Comparison of ENCODE assay signal across 8 cellular contexts in genomic region chr3:194879991-194880939, GRCh38.
A peak's percentile ranks its signal among the peaks of the same experiment; 100 is the strongest.
DNase-seq lines count a peak whose midpoint lies in the region; ATAC-seq, FAIRE-seq and TF ChIP-seq lines count a peak whose summit lies in the region.

No MANE protein-coding gene starts in this region.

- H3K27me3 Mint-ChIP-seq in stimulated activated naive CD8-positive, alpha-beta T cell treated with anti-CD3 and anti-CD28 coated beads, Interleukin-15, amount 100 ng/mL, for 72 hours, result no peaks in the 10 kb centered on the region
- peaks cover 11% of the 10 kb centered on the region for H3K27me3 Mint-ChIP-seq in astrocyte (ENCODE audit: low read depth, unreplicated experiment)

- H3K27me3 ChIP-seq in astrocyte (ENCODE audit: insufficient read depth, low read length), result peaks cover 3% of the 10 kb centered on the region
- no peaks in the 10 kb centered on the region for H3K27me3 ChIP-seq in aorta (ENCODE audit: control insufficient read depth in 1 of 2, insufficient read depth in 2 of 2, low read length in 1 of 2)
- H3K27me3 ChIP-seq in MM.1S (replicated peaks; ENCODE audit: insufficient read depth, low read length), result no peaks in the 10 kb centered on the region

- no peak for DNase-seq in stimulated activated naive CD8-positive, alpha-beta T cell treated with anti-CD3 and anti-CD28 coated beads, Interleukin-15, amount 100 ng/mL, for 72 hours
- DNase-seq in stimulated activated naive CD8-positive, alpha-beta T cell treated with anti-CD3 and anti-CD28 coated beads, Interleukin-15, Interleukin-2, amounts not matched to agents 100 U/mL and 50 U/mL, for 24 hours, result no peak
- peak; percentile 57 for DNase-seq in astrocyte (ENCODE audit: low read depth)
- DNase-seq in medulla oblongata (ENCODE audit: extremely low spot score), result peak; percentile 48
- peak; percentile 82 to 85 for DNase-seq in aorta
- no peak for DNase-seq in MM.1S

- 6 to 12% methylated on average over 12 of the region's 12 CpGs for WGBS in aorta, 2 donors

- no peak overlapping the region for H3K9ac ChIP-seq in astrocyte (ENCODE audit: low read length)
- H3K9ac ChIP-seq in MM.1S (ENCODE audit: low read length), result no peak overlapping the region

- peaks cover 5% of the 10 kb centered on the region for H3K36me3 Mint-ChIP-seq in astrocyte (ENCODE audit: low read depth, unreplicated experiment)

- TF ChIP-seq CTCF in astrocyte (IDR thresholded peaks at IDR 0.05; ENCODE audit: insufficient read depth, low read depth, low read length), result no peak
- TF ChIP-seq CTCF in MM.1S (IDR thresholded peaks at IDR 0.05; ENCODE audit: low read length), result no peak

- H4K20me1 ChIP-seq in astrocyte (ENCODE audit: insufficient read depth, low read length) (no peaks in the 10 kb centered on the region), MM.1S (ENCODE audit: insufficient read depth, low read length) (no peaks in the 10 kb centered on the region)

- H3K79me2 ChIP-seq in astrocyte (ENCODE audit: insufficient read depth, low read length), result no peaks in the 10 kb centered on the region
- no peaks in the 10 kb centered on the region for H3K79me2 ChIP-seq in MM.1S (ENCODE audit: low read length)

- no peak overlapping the region for H3K4me3 ChIP-seq in astrocyte (ENCODE audit: insufficient read depth, low read depth, low read length)
- H3K4me3 ChIP-seq in aorta (ENCODE audit: low read length in 2 of 2), result no peak overlapping the region
- H3K4me3 ChIP-seq in MM.1S (ENCODE audit: low read length), result no peak overlapping the region

- H3K27ac ChIP-seq in astrocyte (ENCODE audit: low read depth, low read length) (no peak overlapping the region), aorta (ENCODE audit: low read depth in 1 of 2, low read length in 2 of 2) (peak overlapping the region in 1 of 2 donors; percentile 1), MM.1S (ENCODE audit: low read length) (no peak overlapping the region)

- H3K9me3 ChIP-seq in astrocyte (ENCODE audit: insufficient read depth, low read depth, low read length) (peaks cover 14% of the 10 kb centered on the region), aorta (ENCODE audit: control insufficient read depth, low read length) (peaks cover 6% of the 10 kb centered on the region), MM.1S (replicated peaks; ENCODE audit: insufficient read depth, low read length) (no peaks in the 10 kb centered on the region)

- H3K9me2 ChIP-seq in MM.1S (replicated peaks; ENCODE audit: insufficient read depth, low read length), result no peaks in the 10 kb centered on the region

- no peaks in the 10 kb centered on the region for H3K36me3 ChIP-seq in astrocyte (ENCODE audit: insufficient read depth, low read length)
- H3K36me3 ChIP-seq in aorta (ENCODE audit: control insufficient read depth in 1 of 2, insufficient read depth in 2 of 2, low read length in 1 of 2), result no peaks in the 10 kb centered on the region
- H3K36me3 ChIP-seq in MM.1S (replicated peaks; ENCODE audit: insufficient read depth, low read length), result no peaks in the 10 kb centered on the region

- H3K4me1 Mint-ChIP-seq in stimulated activated naive CD8-positive, alpha-beta T cell treated with anti-CD3 and anti-CD28 coated beads, Interleukin-15, amount 100 ng/mL, for 72 hours, result peaks cover 16% of the 10 kb centered on the region
- no peaks in the 10 kb centered on the region for H3K4me1 Mint-ChIP-seq in astrocyte (ENCODE audit: low read depth, unreplicated experiment)

- peak overlapping the region; percentile 58 for H2AFZ ChIP-seq in astrocyte (ENCODE audit: low read depth, low read length)
- H2AFZ ChIP-seq in MM.1S (ENCODE audit: low read length), result no peak overlapping the region

- H3K9me3 Mint-ChIP-seq in stimulated activated naive CD8-positive, alpha-beta T cell treated with anti-CD3 and anti-CD28 coated beads, Interleukin-15, amount 100 ng/mL, for 72 hours, result peaks cover 5 to 15% of the 10 kb centered on the region in 2 donors
- peaks cover 10% of the 10 kb centered on the region for H3K9me3 Mint-ChIP-seq in astrocyte (ENCODE audit: unreplicated experiment)

- intact Hi-C loops in aorta (cut with DNase I), result no loop called here

- H3K4me1 ChIP-seq in astrocyte (ENCODE audit: insufficient read depth, low read length) (peaks cover 3% of the 10 kb centered on the region), aorta (ENCODE audit: control insufficient read depth in 1 of 2, insufficient read depth in 2 of 2, low read length in 2 of 2) (no peaks in the 10 kb centered on the region), MM.1S (ENCODE audit: low read length) (no peaks in the 10 kb centered on the region)

- no peak overlapping the region for H3K4me3 Mint-ChIP-seq in stimulated activated naive CD8-positive, alpha-beta T cell treated with anti-CD3 and anti-CD28 coated beads, Interleukin-15, amount 100 ng/mL, for 72 hours
- no peak overlapping the region for H3K4me3 Mint-ChIP-seq in astrocyte (ENCODE audit: unreplicated experiment)

- ATAC-seq in stimulated activated naive CD8-positive, alpha-beta T cell treated with anti-CD3 and anti-CD28 coated beads, Interleukin-15, amount 100 ng/mL, for 72 hours, result peak; percentile 72
- no peak for ATAC-seq in stimulated activated naive CD8-positive, alpha-beta T cell treated with anti-CD3 and anti-CD28 coated beads, Interleukin-15, Interleukin-2, amounts not matched to agents 100 U/mL and 50 U/mL, for 24 hours
- ATAC-seq in aorta (ENCODE audit: low FRiP score) (peak; percentile 70), HG03521 (IDR thresholded peaks at IDR 0.05; ENCODE audit: unreplicated experiment) (no peak), HG03442 (IDR thresholded peaks at IDR 0.05; ENCODE audit: unreplicated experiment) (no peak)

- no peaks in the 10 kb centered on the region for H3F3A ChIP-seq in MM.1S (ENCODE audit: insufficient read depth, low read length)

- peak overlapping the region in 1 of 2 donors; percentile 54 for H3K27ac Mint-ChIP-seq in stimulated activated naive CD8-positive, alpha-beta T cell treated with anti-CD3 and anti-CD28 coated beads, Interleukin-15, amount 100 ng/mL, for 72 hours
- H3K27ac Mint-ChIP-seq in astrocyte (ENCODE audit: unreplicated experiment), result no peak overlapping the region

- no peak for FAIRE-seq in astrocyte (lab: Jason Lieb, UNC)

- H3K4me2 ChIP-seq in astrocyte (ENCODE audit: low read length) (no peak overlapping the region), MM.1S (ENCODE audit: low read depth, low read length) (no peak overlapping the region)

Comparison
In these comparisons a context has a peak if more than half of its experiments do, and no peak if none do; other contexts are left out.
1. ATAC-seq: peak in stimulated activated naive CD8-positive, alpha-beta T cell treated with anti-CD3 and anti-CD28 coated beads, Interleukin-15, amount 100 ng/mL, for 72 hours (single experiment) and aorta (single experiment); none in stimulated activated naive CD8-positive, alpha-beta T cell treated with anti-CD3 and anti-CD28 coated beads, Interleukin-15, Interleukin-2, amounts not matched to agents 100 U/mL and 50 U/mL, for 24 hours (single experiment), HG03521 (single experiment) and HG03442 (single experiment).
2. DNase-seq: peak in astrocyte (single experiment), medulla oblongata (single experiment) and aorta (2 of 2); none in stimulated activated naive CD8-positive, alpha-beta T cell treated with anti-CD3 and anti-CD28 coated beads, Interleukin-15, amount 100 ng/mL, for 72 hours (0 of 2), stimulated activated naive CD8-positive, alpha-beta T cell treated with anti-CD3 and anti-CD28 coated beads, Interleukin-15, Interleukin-2, amounts not matched to agents 100 U/mL and 50 U/mL, for 24 hours (single experiment) and MM.1S (single experiment).